In the genomic region with DNA sequence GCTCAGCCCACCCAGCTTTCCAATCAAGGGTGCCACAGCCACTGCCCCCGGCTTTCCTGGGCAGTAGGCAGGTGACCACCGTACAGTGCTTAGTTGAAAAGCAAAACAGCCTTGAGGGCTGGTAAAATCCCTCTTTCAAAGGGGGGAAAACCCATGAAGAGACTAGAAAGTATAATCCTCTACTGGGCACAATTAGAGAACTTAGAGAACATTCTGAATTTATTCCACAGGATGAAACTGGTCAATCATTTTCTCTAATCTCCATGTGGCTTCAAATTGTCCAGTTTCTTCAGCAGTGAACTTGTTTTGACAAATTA, we compare ENCODE assay signal across 21 cellular contexts. TPM values are rescaled to one million over a fixed set of nuclear protein-coding genes. Genes with fewer than 3 reads are reported as not detected.
"Had no signal": no experiment of that assay in that cellular context is flagged by ENCODE, and none has a peak within 500 bp of the region (broad histone marks: within the 10 kb centered on the region; RNA-seq: fewer than 3 reads in every experiment).

No MANE protein-coding gene starts in this region.

- H3K27me3 ChIP-seq: sigmoid colon, spleen had no signal

- H3K4me1 ChIP-seq: gastroesophageal sphincter, heart right ventricle, sigmoid colon, spleen had no signal

- ATAC-seq: activated CD4-positive, CD25-positive, alpha-beta regulatory T cell treated with anti-CD3 and anti-CD28 coated beads, Interleukin-2, amount 50 U/mL, for 24 hours; gastroesophageal sphincter; T-cell had no signal

- DNase-seq: activated CD4-positive, alpha-beta T cell treated with anti-CD3 and anti-CD28 coated beads, Interleukin-2, amount 50 U/mL, for 1 hour; activated CD8-positive, alpha-beta memory T cell treated with anti-CD3 and anti-CD28 coated beads for 24 hours; activated naive CD4-positive, alpha-beta T cell treated with Interleukin-2 at 50 U/mL for 16 hours; activated naive CD8-positive, alpha-beta T cell treated with anti-CD3 and anti-CD28 coated beads, Interleukin-2, amount 50 U/mL, for 24 hours; heart right ventricle; nephron progenitor cell; spleen; T-cell; T-helper 9 cell had no signal

- H3K27ac ChIP-seq: epithelial cell of prostate, gastroesophageal sphincter, heart right ventricle, sigmoid colon, spleen had no signal

- H3K4me3 ChIP-seq: gastroesophageal sphincter, heart right ventricle, sigmoid colon, spleen had no signal

- H3K9me3 ChIP-seq: gastroesophageal sphincter, sigmoid colon had no signal

- H3K27ac Mint-ChIP-seq: activated naive CD8-positive, alpha-beta T cell treated with anti-CD3 and anti-CD28 coated beads, Interleukin-2, amount 50 U/mL, for 24 hours; activated T-helper 1 cell treated with anti-CD3 and anti-CD28 coated beads, Interleukin-12 subunit alpha, Interleukin-12 subunit beta, Interleukin-2, Interleukin-4 antibody, amounts not matched to agents 30 ng/mL and 10 ng/mL and 1 ng/mL, durations not matched to agents 14 hours and 24 hours and 36 hours; nephron progenitor cell; T-cell had no signal

- H3K9me3 Mint-ChIP-seq: activated naive CD8-positive, alpha-beta T cell treated with anti-CD3 and anti-CD28 coated beads, Interleukin-2, amount 50 U/mL, for 24 hours; activated T-helper 1 cell treated with anti-CD3 and anti-CD28 coated beads, Interleukin-12 subunit alpha, Interleukin-12 subunit beta, Interleukin-2, Interleukin-4 antibody, amounts not matched to agents 30 ng/mL and 10 ng/mL and 1 ng/mL, durations not matched to agents 14 hours and 24 hours and 36 hours; T-cell had no signal

- FAIRE-seq: bronchial epithelial cell had no signal

- H3K4me3 Mint-ChIP-seq: activated naive CD8-positive, alpha-beta T cell treated with anti-CD3 and anti-CD28 coated beads, Interleukin-2, amount 50 U/mL, for 24 hours; activated T-helper 1 cell treated with anti-CD3 and anti-CD28 coated beads, Interleukin-12 subunit alpha, Interleukin-12 subunit beta, Interleukin-2, Interleukin-4 antibody, amounts not matched to agents 30 ng/mL and 10 ng/mL and 1 ng/mL, durations not matched to agents 14 hours and 24 hours and 36 hours; nephron progenitor cell; T-cell had no signal

RNA-seq across cellular contexts. Expression of a gene that starts 39.0 kb away (rescaled TPM):
- total RNA-seq: bronchial epithelial cell had no signal

RNA-seq across cellular contexts. Expression of a gene that starts 59.3 kb away (rescaled TPM):
- total RNA-seq: activated T-helper 1 cell treated with anti-CD3 and anti-CD28 coated beads, Interleukin-12 subunit alpha, Interleukin-12 subunit beta, Interleukin-2, Interleukin-4 antibody, amounts not matched to agents 30 ng/mL and 10 ng/mL and 1 ng/mL, durations not matched to agents 14 hours and 24 hours and 36 hours; aorta; bronchial epithelial cell; chondrocyte; dermis blood vessel endothelial cell; gastroesophageal sphincter; heart right ventricle; lower leg skin; osteocyte; sigmoid colon; spleen; T-cell; ureter had no signal
- polyA plus RNA-seq: aorta, sigmoid colon, spleen had no signal
